ENCODE assay signal across 8 cellular contexts in genomic region chr3:38496131-38496910, GRCh38. TPM values are rescaled to one million over a fixed set of nuclear protein-coding genes. Genes with fewer than 3 reads are reported as not detected.
DNase-seq lines count a peak whose midpoint lies in the region; ATAC-seq and TF ChIP-seq lines count a peak whose summit lies in the region.

Gene EXOG, plus strand, starts transcription at chr3:38496340. Its CDS starts 28 bp downstream, at chr3:38496368.

- no peaks in the 10 kb centered on the region for H3K9me3 ChIP-seq in BE2C

- H3K4me3 ChIP-seq in BE2C (ENCODE audit: low read depth, low read length) (peak within 1 kb of the TSS; percentile 76), kidney epithelial cell (ENCODE audit: low read depth, low read length) (peak within 1 kb of the TSS; percentile 84)

- H3K36me3 ChIP-seq in BE2C, result no peaks in the 10 kb centered on the region
- no peaks in the 10 kb centered on the region for H3K36me3 ChIP-seq in kidney epithelial cell (ENCODE audit: control insufficient read depth, insufficient read depth, low read length)

- TF ChIP-seq CTCF in BE2C (IDR thresholded peaks at IDR 0.05; ENCODE audit: low read depth, low read length), result peak; percentile 73
- TF ChIP-seq CTCF in kidney epithelial cell (IDR thresholded peaks at IDR 0.05; ENCODE audit: insufficient read depth, low read length, poor library complexity, severe bottlenecking), result peak; percentile 95

- peak; percentile 92 for DNase-seq in BE2C
- peak; percentile 70 for DNase-seq in NCI-H510A (lab: John Stamatoyannopoulos, UW)
- DNase-seq in activated CD4-positive, alpha-beta T cell treated with anti-CD3 and anti-CD28 coated beads for 1 hour, result peak; percentile 89
- peak; percentile 96 for DNase-seq in cerebellum (ENCODE audit: low spot score)
- DNase-seq in kidney epithelial cell (ENCODE audit: low read depth), result peak; percentile 63
- peak; percentile 89 to 93 for DNase-seq in stimulated activated CD4-positive, alpha-beta T cell treated with anti-CD3 and anti-CD28 coated beads, Interleukin-15, amount 100 ng/mL, for 48 hours (ENCODE audit: low read depth in 2 of 2)

- H3K4me1 ChIP-seq in BE2C, result no peaks in the 10 kb centered on the region

- TF ChIP-seq POLR2A in GM19193 (IDR thresholded peaks at IDR 0.05; ENCODE audit: extremely low read depth, insufficient read depth, insufficient read length), result peak; percentile 80

- peak; percentile 92 for ATAC-seq in HG03432 (IDR thresholded peaks at IDR 0.05; ENCODE audit: unreplicated experiment)

- H3K27me3 ChIP-seq in BE2C (no peaks in the 10 kb centered on the region), kidney epithelial cell (ENCODE audit: control insufficient read depth, insufficient read depth, low read length) (no peaks in the 10 kb centered on the region)

RNA-seq across cellular contexts. Expression of gene EXOG, which starts in this region (rescaled TPM):
- polyA plus RNA-seq in BE2C (2012; ENCODE audit: insufficient read depth, insufficient read length, low read depth), result 4.2 TPM
- total RNA-seq in cerebellum (26.6 TPM), kidney epithelial cell (5.4 and 6.4 TPM in 2 replicates)

Comparison
In these comparisons a context has a peak if more than half of its experiments do, and no peak if none do; other contexts are left out.
1. Peak in every context shown above with its lines: DNase-seq, ATAC-seq and H3K4me3 ChIP-seq.